In the genomic region with DNA sequence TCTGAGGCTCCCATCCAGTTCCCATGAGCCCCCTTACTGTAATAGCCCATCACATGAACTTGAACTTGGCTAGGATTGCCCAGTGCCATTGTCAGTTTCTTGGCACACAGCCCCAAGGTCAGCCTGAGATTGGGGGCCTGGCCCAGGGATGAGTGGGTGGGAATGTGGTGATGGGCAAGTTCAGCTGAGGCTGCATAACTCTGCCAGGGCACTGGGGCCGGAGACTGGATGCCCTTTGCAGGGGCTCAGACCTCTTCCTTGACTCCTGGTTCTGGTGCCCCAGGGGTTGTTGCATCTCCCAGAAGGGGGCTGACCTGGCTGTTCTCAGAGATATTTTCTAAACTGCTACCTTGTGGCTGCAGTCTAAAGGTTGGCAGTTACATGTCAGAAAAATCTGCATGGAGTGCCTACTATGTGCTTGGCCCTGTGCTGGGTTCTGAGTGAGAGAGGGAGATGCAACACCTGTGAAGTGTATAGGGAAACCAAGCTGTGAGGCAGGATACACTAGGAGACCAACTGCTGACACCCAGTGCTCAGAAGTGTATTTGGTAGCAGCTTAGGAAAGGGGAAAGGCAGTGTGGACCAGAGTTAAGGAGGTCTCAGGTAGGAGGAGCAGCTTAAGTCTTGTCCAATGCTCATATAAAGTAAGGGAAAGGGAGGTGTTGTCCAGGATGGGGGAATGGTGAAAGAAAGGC, we compare ENCODE assay signal across 16 cellular contexts.
"Had no signal": no experiment of that assay in that cellular context is flagged by ENCODE, and none has a peak within 500 bp of the region (broad histone marks: within the 10 kb centered on the region; RNA-seq: fewer than 3 reads in every experiment).

No MANE protein-coding gene starts in this region.

- H3K9me3 Mint-ChIP-seq: activated naive CD4-positive, alpha-beta T cell treated with anti-CD3 and anti-CD28 coated beads for 36 hours; activated T-helper 17 cell treated with anti-CD3 and anti-CD28 coated beads, Interleukin-2, amount 50 U/mL, for 72 hours; natural killer cell treated with Interleukin-12 subunit alpha and Interleukin-12 subunit beta and Interleukin-15 and Interleukin-18, amount 100 ng/mL, for 72 hours; stimulated activated naive CD8-positive, alpha-beta T cell treated with anti-CD3 and anti-CD28 coated beads, Interleukin-15, Interleukin-2, amounts not matched to agents 100 ng/mL and 50 ng/mL, for 24 hours had no signal

- H3K27ac ChIP-seq: psoas muscle, right lobe of liver, thoracic aorta, uterus had no signal

- H3K27ac Mint-ChIP-seq: activated naive CD4-positive, alpha-beta T cell treated with anti-CD3 and anti-CD28 coated beads for 36 hours; activated T-helper 17 cell treated with anti-CD3 and anti-CD28 coated beads, Interleukin-2, amount 50 U/mL, for 72 hours; stimulated activated naive CD8-positive, alpha-beta T cell treated with anti-CD3 and anti-CD28 coated beads, Interleukin-15, Interleukin-2, amounts not matched to agents 100 ng/mL and 50 ng/mL, for 24 hours had no signal

- H3K4me3 ChIP-seq: mucosa of descending colon, psoas muscle, right lobe of liver, thoracic aorta, uterus had no signal

- H3K4me1 Mint-ChIP-seq: activated T-helper 17 cell treated with anti-CD3 and anti-CD28 coated beads, Interleukin-2, amount 50 U/mL, for 72 hours had no signal

- H3K27me3 Mint-ChIP-seq: activated T-helper 17 cell treated with anti-CD3 and anti-CD28 coated beads, Interleukin-2, amount 50 U/mL, for 72 hours; natural killer cell treated with Interleukin-12 subunit alpha and Interleukin-12 subunit beta and Interleukin-15 and Interleukin-18, amount 100 ng/mL, for 72 hours; stimulated activated naive CD8-positive, alpha-beta T cell treated with anti-CD3 and anti-CD28 coated beads, Interleukin-15, Interleukin-2, amounts not matched to agents 100 ng/mL and 50 ng/mL, for 24 hours had no signal

- H3K4me3 Mint-ChIP-seq: activated naive CD4-positive, alpha-beta T cell treated with anti-CD3 and anti-CD28 coated beads for 36 hours; activated T-helper 17 cell treated with anti-CD3 and anti-CD28 coated beads, Interleukin-2, amount 50 U/mL, for 72 hours; natural killer cell treated with Interleukin-12 subunit alpha and Interleukin-12 subunit beta and Interleukin-15 and Interleukin-18, amount 100 ng/mL, for 72 hours; stimulated activated naive CD8-positive, alpha-beta T cell treated with anti-CD3 and anti-CD28 coated beads, Interleukin-15, Interleukin-2, amounts not matched to agents 100 ng/mL and 50 ng/mL, for 24 hours had no signal

- H3K36me3 ChIP-seq: right lobe of liver, thoracic aorta, uterus had no signal

- H3K36me3 Mint-ChIP-seq: immature natural killer cell; natural killer cell treated with Interleukin-12 subunit alpha and Interleukin-12 subunit beta and Interleukin-15 and Interleukin-18, amount 100 ng/mL, for 72 hours had no signal

- H3K9me3 ChIP-seq: mucosa of descending colon, psoas muscle, right lobe of liver, thoracic aorta, uterus had no signal

- DNase-seq: activated naive CD4-positive, alpha-beta T cell treated with anti-CD3 and anti-CD28 coated beads for 36 hours; activated T-cell treated with anti-CD3 and anti-CD28 coated beads for 4 hours; central memory CD4-positive, alpha-beta T cell; cortex of kidney; effector memory CD4-positive, alpha-beta T cell; immature natural killer cell; left colon; mucosa of descending colon; occipital lobe; psoas muscle; uterus had no signal

- ATAC-seq: activated T-helper 17 cell treated with anti-CD3 and anti-CD28 coated beads, Interleukin-2, amount 50 U/mL, for 72 hours; left colon; mucosa of descending colon; right lobe of liver had no signal

- H3K4me1 ChIP-seq: psoas muscle, uterus had no signal

- H3K27me3 ChIP-seq: right lobe of liver, uterus had no signal
